8 cellular contexts compared by ENCODE assay signal in the genomic region with DNA sequence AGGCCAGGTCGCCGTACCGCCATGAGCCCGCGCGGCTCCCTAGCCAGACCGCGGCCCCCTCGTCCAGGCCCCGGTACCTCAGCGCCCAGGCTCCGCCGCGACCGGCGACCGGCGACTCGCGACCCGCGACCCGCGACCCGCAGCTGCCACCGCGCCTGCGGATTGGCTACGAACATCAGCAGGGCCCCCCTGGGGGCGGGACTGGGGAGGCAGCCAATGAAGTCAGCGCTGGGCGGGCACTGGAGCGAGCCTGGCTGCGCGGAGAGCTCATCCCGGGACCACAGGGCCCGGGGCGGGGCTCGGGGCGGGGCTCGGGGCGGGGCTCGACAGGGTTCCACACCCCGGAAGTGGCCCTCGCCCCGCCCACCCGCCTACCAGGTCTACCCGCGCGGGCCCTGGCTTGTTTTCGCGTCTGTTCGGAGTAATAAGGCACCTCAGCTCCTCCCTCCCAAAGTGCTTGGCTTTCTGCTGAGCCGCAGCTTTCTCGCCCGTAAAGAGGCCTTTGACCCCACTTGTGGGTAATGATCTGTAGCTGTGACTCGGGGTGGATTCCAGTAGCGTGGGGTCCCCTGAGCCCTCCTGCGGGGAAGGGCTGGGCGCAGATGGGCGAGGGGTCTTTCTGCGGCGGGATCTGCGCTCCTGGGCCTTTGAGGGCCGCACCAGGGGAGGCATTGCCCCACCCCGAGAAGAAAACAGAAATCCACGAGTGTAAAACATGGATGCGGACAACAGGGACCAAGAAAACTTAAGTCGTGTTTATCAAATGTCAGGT. TPM values are rescaled to one million over a fixed set of nuclear protein-coding genes. Genes with fewer than 3 reads are reported as not detected.
DNase-seq lines count a peak whose midpoint lies in the region; ATAC-seq and TF ChIP-seq lines count a peak whose summit lies in the region.

TSS of gene LYSMD4 (minus strand) at position 170 of the 772 bp plus-strand sequence. CDS start 1,438 bp downstream, outside the sequence.

- H4K20me1 ChIP-seq in DND-41 (ENCODE audit: insufficient read depth, low read length) (no peaks in the 10 kb centered on the region), KMS-11 (ENCODE audit: insufficient read depth) (no peaks in the 10 kb centered on the region)

- DNase-seq in DND-41, result peak; percentile 97
- peak; percentile 98 for DNase-seq in activated T-cell treated with anti-CD3 and anti-CD28 coated beads, Interleukin-2, amount 50 U/mL, for 24 hours
- peak; percentile 97 to 98 for DNase-seq in stimulated activated CD8-positive, alpha-beta memory T cell treated with anti-CD3 and anti-CD28 coated beads, Interleukin-7, amount 100 ng/mL, for 1 hour (ENCODE audit: low read depth in 2 of 2)

- H3K4me2 ChIP-seq in DND-41 (ENCODE audit: insufficient read depth, low read length), result peak within 1 kb of the TSS; percentile 94
- H3K4me2 ChIP-seq in KMS-11, result peak within 1 kb of the TSS; percentile 57

- no peaks in the 10 kb centered on the region for H3K9me3 ChIP-seq in DND-41 (ENCODE audit: insufficient read depth, low read length, severe bottlenecking)
- H3K9me3 ChIP-seq in muscle layer of duodenum (ENCODE audit: control insufficient read depth in 1 of 2, low read length in 2 of 2), result no peaks in the 10 kb centered on the region

- peak within 1 kb of the TSS; percentile 95 for H3K27ac ChIP-seq in DND-41 (ENCODE audit: low read length)
- H3K27ac ChIP-seq in KMS-11, result peak within 1 kb of the TSS; percentile 62
- H3K27ac ChIP-seq in muscle layer of duodenum (ENCODE audit: low read length), result peak within 1 kb of the TSS; percentile 79

- no peak for TF ChIP-seq CTCF in DND-41 (IDR thresholded peaks at IDR 0.05; ENCODE audit: borderline replicate concordance, extremely low read depth, low read length, poor library complexity, severe bottlenecking)
- no peak for TF ChIP-seq CTCF in KMS-11 (conservative IDR thresholded peaks at IDR 0.05; ENCODE audit: low read depth, low read length)

- ATAC-seq in DND-41 (ENCODE audit: insufficient read depth, low read depth) (peak; percentile 98), GM21825 (IDR thresholded peaks at IDR 0.05; ENCODE audit: unreplicated experiment) (peak; percentile 99), esophagus mucosa (peak; percentile 99)

- H3K27ac Mint-ChIP-seq in activated T-cell treated with anti-CD3 and anti-CD28 coated beads, Interleukin-2, amount 50 U/mL, for 24 hours, result peak within 1 kb of the TSS; percentile 92

- H3K36me3 ChIP-seq in DND-41 (ENCODE audit: insufficient read depth, low read length), result peaks cover 15% of the 10 kb centered on the region
- no peaks in the 10 kb centered on the region for H3K36me3 ChIP-seq in KMS-11 (ENCODE audit: insufficient read depth)
- H3K36me3 ChIP-seq in muscle layer of duodenum (ENCODE audit: control insufficient read depth in 1 of 2, insufficient read depth in 2 of 2, low read length in 2 of 2), result peaks cover 5 to 9% of the 10 kb centered on the region in 2 donors

- no peaks in the 10 kb centered on the region for H3K9me3 Mint-ChIP-seq in activated T-cell treated with anti-CD3 and anti-CD28 coated beads, Interleukin-2, amount 50 U/mL, for 24 hours

- H3K4me1 ChIP-seq in DND-41 (ENCODE audit: insufficient read depth, low read length) (peaks cover 25% of the 10 kb centered on the region), KMS-11 (ENCODE audit: low read depth, poor library complexity, severe bottlenecking) (peaks cover 10% of the 10 kb centered on the region), muscle layer of duodenum (ENCODE audit: control insufficient read depth in 1 of 2, insufficient read depth in 2 of 2, low read length in 2 of 2) (peaks cover 5 to 18% of the 10 kb centered on the region in 2 donors)

- H3K79me2 ChIP-seq in DND-41 (ENCODE audit: insufficient read depth, low read length) (peaks cover 17% of the 10 kb centered on the region), KMS-11 (ENCODE audit: insufficient read depth, low read depth) (no peaks in the 10 kb centered on the region)

- H3K4me1 Mint-ChIP-seq in activated T-cell treated with anti-CD3 and anti-CD28 coated beads, Interleukin-2, amount 50 U/mL, for 24 hours (ENCODE audit: low read depth), result peaks cover 27% of the 10 kb centered on the region

- H3K36me3 Mint-ChIP-seq in activated T-cell treated with anti-CD3 and anti-CD28 coated beads, Interleukin-2, amount 50 U/mL, for 24 hours (ENCODE audit: low read depth), result peaks cover 14% of the 10 kb centered on the region

- peak within 1 kb of the TSS; percentile 78 for H3K4me3 Mint-ChIP-seq in activated T-cell treated with anti-CD3 and anti-CD28 coated beads, Interleukin-2, amount 50 U/mL, for 24 hours

- no peaks in the 10 kb centered on the region for H3K27me3 ChIP-seq in DND-41 (ENCODE audit: insufficient read depth, low read length, poor library complexity)
- H3K27me3 ChIP-seq in KMS-11 (ENCODE audit: insufficient read depth, low read depth), result no peaks in the 10 kb centered on the region
- no peaks in the 10 kb centered on the region for H3K27me3 ChIP-seq in muscle layer of duodenum (ENCODE audit: low read depth, low read length)

- H3K9ac ChIP-seq in DND-41 (ENCODE audit: low read depth, low read length) (peak within 1 kb of the TSS; percentile 77), KMS-11 (peak within 1 kb of the TSS; percentile 67)

- H3K4me3 ChIP-seq in DND-41 (ENCODE audit: low read depth in 1 of 2, low read length in 2 of 2), result peak within 1 kb of the TSS; percentile 64 to 80; a peak in 3 of 4 replicates
- no peak within 1 kb of the TSS for H3K4me3 ChIP-seq in KMS-11 (IDR thresholded peaks at IDR 0.05; ENCODE audit: insufficient read depth, low read depth, low read length)
- peak within 1 kb of the TSS; percentile 74 to 76 for H3K4me3 ChIP-seq in muscle layer of duodenum (ENCODE audit: low read depth in 1 of 2, low read length in 2 of 2)

- no peaks in the 10 kb centered on the region for H3K27me3 Mint-ChIP-seq in activated T-cell treated with anti-CD3 and anti-CD28 coated beads, Interleukin-2, amount 50 U/mL, for 24 hours

- H2AFZ ChIP-seq in DND-41 (ENCODE audit: low read depth, low read length) (peak within 1 kb of the TSS; percentile 100), KMS-11 (ENCODE audit: low read depth) (peak within 1 kb of the TSS; percentile 93)

TF ChIP-seq in PFSK-1, 5 proteins besides CTCF, POLR2A, EP300 and RAD21:
- TF ChIP-seq FOXP2 (optimal IDR thresholded peaks at IDR 0.05; ENCODE audit: borderline replicate concordance, extremely low read depth, extremely low read length, insufficient read depth) (peak; percentile 10), POLR2AphosphoS5 (IDR thresholded peaks at IDR 0.05; ENCODE audit: low read depth, low read length) (no peak)

RNA-seq across cellular contexts. Expression of gene LYSMD4, which starts in this region (rescaled TPM):
- polyA plus RNA-seq in PFSK-1 (2012; ENCODE audit: insufficient read length, low read depth), result 3.8 TPM
- total RNA-seq in esophagus mucosa, result 9.4 TPM
